8 cellular contexts compared by ENCODE assay signal in the genomic region with DNA sequence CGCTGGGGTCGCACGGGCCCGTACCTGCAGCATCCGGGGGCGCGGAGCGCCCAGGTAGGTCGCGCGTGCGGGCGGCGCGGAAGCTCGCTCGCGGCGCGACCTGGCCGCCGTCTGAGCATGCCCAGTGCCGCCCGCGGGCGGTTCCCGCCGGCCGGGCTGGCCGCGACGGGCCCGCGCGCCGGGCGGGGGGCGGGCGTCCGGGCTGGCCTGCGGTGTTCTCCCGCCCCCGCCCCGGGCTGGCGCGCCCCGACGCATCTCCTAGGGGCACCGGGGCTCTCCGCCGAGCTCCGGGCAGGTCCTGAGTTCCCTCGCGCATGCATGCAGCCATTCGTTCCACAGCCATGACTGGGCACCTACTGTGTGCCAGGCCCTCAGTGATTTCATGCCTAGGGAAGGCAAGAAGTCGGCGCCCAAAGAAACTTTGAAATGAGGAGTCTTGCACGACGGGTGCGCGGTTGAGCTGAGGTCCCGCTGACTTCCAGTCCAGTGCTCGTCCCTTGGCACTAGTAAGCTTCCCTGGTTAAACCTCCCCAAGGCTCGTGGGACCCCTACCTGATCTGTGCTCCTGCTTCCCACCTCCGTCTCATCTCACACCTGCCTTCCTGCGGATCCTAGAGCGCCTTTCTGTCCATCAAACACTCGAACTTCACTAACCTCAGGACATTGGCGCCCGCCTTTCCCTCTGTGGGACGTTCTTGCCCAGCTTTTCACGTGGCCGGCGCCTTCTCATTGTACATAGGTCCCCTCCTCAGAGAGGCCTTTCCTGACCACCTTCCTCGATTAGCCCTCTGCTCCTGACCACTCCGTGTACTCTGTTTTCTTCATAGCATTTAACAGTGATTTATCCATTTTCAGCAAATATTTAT. TPM values are rescaled to one million over a fixed set of nuclear protein-coding genes. Genes with fewer than 3 reads are reported as not detected.
A peak's percentile ranks its signal among the peaks of the same experiment; 100 is the strongest.
DNase-seq lines count a peak whose midpoint lies in the region; ATAC-seq, FAIRE-seq and TF ChIP-seq lines count a peak whose summit lies in the region.

A gene with protein sequence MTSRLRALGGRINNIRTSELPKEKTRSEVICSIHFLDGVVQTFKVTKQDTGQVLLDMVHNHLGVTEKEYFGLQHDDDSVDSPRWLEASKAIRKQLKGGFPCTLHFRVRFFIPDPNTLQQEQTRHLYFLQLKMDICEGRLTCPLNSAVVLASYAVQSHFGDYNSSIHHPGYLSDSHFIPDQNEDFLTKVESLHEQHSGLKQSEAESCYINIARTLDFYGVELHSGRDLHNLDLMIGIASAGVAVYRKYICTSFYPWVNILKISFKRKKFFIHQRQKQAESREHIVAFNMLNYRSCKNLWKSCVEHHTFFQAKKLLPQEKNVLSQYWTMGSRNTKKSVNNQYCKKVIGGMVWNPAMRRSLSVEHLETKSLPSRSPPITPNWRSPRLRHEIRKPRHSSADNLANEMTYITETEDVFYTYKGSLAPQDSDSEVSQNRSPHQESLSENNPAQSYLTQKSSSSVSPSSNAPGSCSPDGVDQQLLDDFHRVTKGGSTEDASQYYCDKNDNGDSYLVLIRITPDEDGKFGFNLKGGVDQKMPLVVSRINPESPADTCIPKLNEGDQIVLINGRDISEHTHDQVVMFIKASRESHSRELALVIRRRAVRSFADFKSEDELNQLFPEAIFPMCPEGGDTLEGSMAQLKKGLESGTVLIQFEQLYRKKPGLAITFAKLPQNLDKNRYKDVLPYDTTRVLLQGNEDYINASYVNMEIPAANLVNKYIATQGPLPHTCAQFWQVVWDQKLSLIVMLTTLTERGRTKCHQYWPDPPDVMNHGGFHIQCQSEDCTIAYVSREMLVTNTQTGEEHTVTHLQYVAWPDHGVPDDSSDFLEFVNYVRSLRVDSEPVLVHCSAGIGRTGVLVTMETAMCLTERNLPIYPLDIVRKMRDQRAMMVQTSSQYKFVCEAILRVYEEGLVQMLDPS (minus strand): TSS at position 113 of the 866 bp plus-strand sequence. CDS start 34,873 bp downstream, outside the sequence.

- H3K27ac ChIP-seq in 22Rv1 (peak within 1 kb of the TSS; percentile 71), HEK293 (ENCODE audit: extremely low read depth, low read depth, low read length) (peak within 1 kb of the TSS; percentile 46; the same call in 1 of the 2 replicates), kidney (ENCODE audit: low read depth in 2 of 2, low read length in 2 of 2) (peak within 1 kb of the TSS; percentile 66 to 83), tibial artery (peak within 1 kb of the TSS; percentile 65 to 75)

- POLR2A ChIA-PET in HEK293 (lab: Yijun Ruan, JAX), result interaction anchor here (1.4 kb wide), 1 partner anchor 58 kb away, joined by 4 read pairs; no protein-coding TSS in a partner anchor

- peak within 1 kb of the TSS; percentile 62 for H3K4me3 ChIP-seq in HEK293 (ENCODE audit: low read depth, low read length)
- H3K4me3 ChIP-seq in astrocyte of the spinal cord (ENCODE audit: low read depth, low read length), result peak within 1 kb of the TSS; percentile 41
- peak within 1 kb of the TSS; percentile 71 to 84 for H3K4me3 ChIP-seq in kidney (ENCODE audit: low read length in 2 of 2)
- peak within 1 kb of the TSS; percentile 65 to 66 for H3K4me3 ChIP-seq in tibial artery

- H3K36me3 ChIP-seq in HEK293 (ENCODE audit: control insufficient read depth in 2 of 2, insufficient read depth in 1 of 2, low read length in 2 of 2) (peaks cover 0 to 2% of the 10 kb centered on the region in 2 experiments; a peak in 1 of 3 replicates), kidney (ENCODE audit: control insufficient read depth in 1 of 2, insufficient read depth in 2 of 2, low read length in 2 of 2) (no peaks in the 10 kb centered on the region), tibial artery (no peaks in the 10 kb centered on the region)

- CTCF ChIA-PET in HEK293 (lab: Yijun Ruan, JAX), result interaction anchor here (0.6 to 1.2 kb wide), 5 partner anchors 17 to 570 kb away, joined by 3 to 4 read pairs (median 3); no protein-coding TSS in a partner anchor

- H3K4me1 ChIP-seq in HEK293 (ENCODE audit: control insufficient read depth, insufficient read depth, low read length) (peaks cover 5% of the 10 kb centered on the region; the same call in 1 of the 2 replicates), kidney (ENCODE audit: control insufficient read depth in 1 of 2, insufficient read depth in 1 of 2, low read depth in 1 of 2, low read length in 2 of 2) (peaks cover 34 to 37% of the 10 kb centered on the region in 2 donors), tibial artery (peaks cover 0 to 50% (median 31%) of the 10 kb centered on the region in 4 donors)

- H3K9me3 ChIP-seq in HEK293 (ENCODE audit: control insufficient read depth, insufficient read depth, low read depth, low read length), result no peaks in the 10 kb centered on the region
- no peaks in the 10 kb centered on the region for H3K9me3 ChIP-seq in kidney (ENCODE audit: control insufficient read depth in 1 of 2, low read length in 2 of 2)
- no peaks in the 10 kb centered on the region for H3K9me3 ChIP-seq in tibial artery

- H3K9ac ChIP-seq in kidney (ENCODE audit: low read length in 2 of 2), result peak within 1 kb of the TSS; percentile 11 to 63

- intact Hi-C loops in kidney (cut with DNase I), result no loop called here
- intact Hi-C loops in tibial artery (cut with DNase I; ENCODE audit: low total_unique reads), result no loop called here

- no peaks in the 10 kb centered on the region for H3K27me3 ChIP-seq in tibial artery

- in situ Hi-C loops in astrocyte of the spinal cord (cut with HindIII; ENCODE audit: low sequenced_read_pairs), result no loop called here

- no peak for TF ChIP-seq CTCF in 22Rv1 (IDR thresholded peaks at IDR 0.05)
- no peak for TF ChIP-seq CTCF in HEK293 (tag by site-specific recombination; IDR thresholded peaks at IDR 0.05)
- TF ChIP-seq CTCF in astrocyte of the spinal cord (IDR thresholded peaks at IDR 0.05; ENCODE audit: low read depth, low read length), result no peak
- TF ChIP-seq CTCF in kidney (IDR thresholded peaks at IDR 0.05; ENCODE audit: borderline replicate concordance, extremely low read depth, insufficient read depth), result no peak
- no peak for TF ChIP-seq CTCF in tibial artery (IDR thresholded peaks at IDR 0.05)

- FAIRE-seq in kidney (lab: Jason Lieb, UNC), result no peak

- no peak for ATAC-seq in GM18907 (IDR thresholded peaks at IDR 0.05; ENCODE audit: unreplicated experiment)

- DNase-seq in astrocyte of the spinal cord (ENCODE audit: low read depth, low spot score) (no peak), kidney (peak; percentile 76), tibial artery (peak in 1 of 2 donors; percentile 73), NCI-H128 (lab: John Stamatoyannopoulos, UW; ENCODE audit: unreplicated experiment) (no peak), RPMI8226 (no peak)

TF ChIP-seq in HEK293, 187 proteins besides CTCF, POLR2A, EP300 and RAD21:
- TF ChIP-seq ZNF335 (tag by site-specific recombination; conservative IDR thresholded peaks at IDR 0.05), result peak; percentile 31
- TF ChIP-seq ZNF677 (tag by site-specific recombination; IDR thresholded peaks at IDR 0.05), result no peak
- no peak for TF ChIP-seq GLI2 (tag by site-specific recombination; IDR thresholded peaks at IDR 0.05; ENCODE audit: borderline replicate concordance, low read depth)
- 0 out of 2 replicates have a peak, but pooled peaks have one; percentile 13 for TF ChIP-seq SP2 (tag by site-specific recombination; IDR thresholded peaks at IDR 0.05)
- TF ChIP-seq ZBTB17 (tag by site-specific recombination; IDR thresholded peaks at IDR 0.05), result peak; percentile 52
- 0 out of 2 replicates have a peak, but pooled peaks have one; percentile 24 for TF ChIP-seq HIC1 (tag by site-specific recombination; IDR thresholded peaks at IDR 0.05)
- peak; percentile 34 for TF ChIP-seq ZBTB26 (tag by site-specific recombination; optimal IDR thresholded peaks at IDR 0.05)
- no peak for TF ChIP-seq KLF1 (tag by site-specific recombination; IDR thresholded peaks at IDR 0.05)
- peak; percentile 69 for TF ChIP-seq ZNF623 (tag by site-specific recombination; IDR thresholded peaks at IDR 0.05)
- TF ChIP-seq ZBTB8A (tag by site-specific recombination; IDR thresholded peaks at IDR 0.05), result peak; percentile 54

RNA-seq across cellular contexts. Expression of the gene that starts here (rescaled TPM):
- total RNA-seq in kidney, result 40.6 TPM
- polyA plus RNA-seq in kidney (ENCODE audit: insufficient read depth, low read depth, low replicate concordance), result 33.7 TPM
